Comparison of ENCODE assay signal across 2 cellular contexts in genomic region chr12:65930114-65930828, GRCh38.
TF ChIP-seq lines count a peak whose summit lies in the region.

No MANE protein-coding gene starts in this region.

TF ChIP-seq in SK-N-SH, 30 proteins besides CTCF, POLR2A, EP300 and RAD21:
- TF ChIP-seq USF2 (IDR thresholded peaks at IDR 0.05; ENCODE audit: borderline replicate concordance, low read depth, low read length) = no peak
- TF ChIP-seq RFX5 (IDR thresholded peaks at IDR 0.05; ENCODE audit: low read length) = no peak
- no peak for TF ChIP-seq JUND (IDR thresholded peaks at IDR 0.05)
- TF ChIP-seq FOXJ3 (CRISPR knock-in tag; IDR thresholded peaks at IDR 0.05) = no peak
- TF ChIP-seq GATA2 (CRISPR knock-in tag; IDR thresholded peaks at IDR 0.05) = no peak
- TF ChIP-seq FOSL2 (IDR thresholded peaks at IDR 0.05; ENCODE audit: borderline replicate concordance, low read depth) = no peak
- TF ChIP-seq ELF1 (IDR thresholded peaks at IDR 0.05) = no peak
- no peak for TF ChIP-seq GABPA (IDR thresholded peaks at IDR 0.05; ENCODE audit: low read depth)
- TF ChIP-seq SIN3A (IDR thresholded peaks at IDR 0.05; ENCODE audit: borderline replicate concordance, low read depth, low read length) = no peak

TF ChIP-seq in SK-N-SH treated with all-trans-retinoic acid at 6 μM for 48 hours, 23 proteins besides CTCF, POLR2A, EP300 and RAD21:
- TF ChIP-seq CREB5 (CRISPR knock-in tag; IDR thresholded peaks at IDR 0.05; ENCODE audit: low read depth) (no peak), CSRNP3 (CRISPR knock-in tag; IDR thresholded peaks at IDR 0.05) (no peak), PATZ1 (CRISPR knock-in tag; IDR thresholded peaks at IDR 0.05; ENCODE audit: borderline replicate concordance) (no peak), TCF4 (CRISPR knock-in tag; IDR thresholded peaks at IDR 0.05; ENCODE audit: borderline replicate concordance) (no peak), ZNF565 (CRISPR knock-in tag; conservative IDR thresholded peaks at IDR 0.05; ENCODE audit: low read depth) (no peak), ZFP3 (CRISPR knock-in tag; IDR thresholded peaks at IDR 0.05) (no peak), OSR1 (CRISPR knock-in tag; IDR thresholded peaks at IDR 0.05) (no peak)
